29 cellular contexts compared by ENCODE assay signal in genomic region chr13:62653371-62653770, GRCh38.
DNase-seq lines count a peak whose midpoint lies in the region; ATAC-seq and TF ChIP-seq lines count a peak whose summit lies in the region.
"Had no signal": no experiment of that assay in that cellular context is flagged by ENCODE, and none has a peak within 500 bp of the region (broad histone marks: within the 10 kb centered on the region; RNA-seq: fewer than 3 reads in every experiment).

No MANE protein-coding gene starts in this region.

- H3K9me3 ChIP-seq in HCT116 (ENCODE audit: control insufficient read depth in 1 of 2, insufficient read depth in 1 of 2, low read depth in 1 of 2, low read length in 2 of 2) (no peaks in the 10 kb centered on the region), esophagus squamous epithelium (no peaks in the 10 kb centered on the region), H9 (ENCODE audit: control insufficient read depth, low read depth, low read length) (no peaks in the 10 kb centered on the region)
- H3K9me3 ChIP-seq: A549, HAP-1 had no signal

- H3K4me1 ChIP-seq in HCT116 (ENCODE audit: control insufficient read depth in 1 of 2, insufficient read depth in 2 of 2, low read length in 2 of 2) (peaks cover 0 to 11% of the 10 kb centered on the region in 2 experiments; a peak in 2 of 4 replicates), esophagus squamous epithelium (no peaks in the 10 kb centered on the region), H9 (ENCODE audit: insufficient read depth, low read length) (no peaks in the 10 kb centered on the region)
- H3K4me1 ChIP-seq: A549, HAP-1 had no signal

- H2BK15ac ChIP-seq in H9 (ENCODE audit: low read depth, low read length), result no peak overlapping the region

- no peak overlapping the region for H3K4me3 Mint-ChIP-seq in activated naive CD8-positive, alpha-beta T cell treated with anti-CD3 and anti-CD28 coated beads, Interleukin-2, amount 50 U/mL, for 24 hours
- no peak overlapping the region for H3K4me3 Mint-ChIP-seq in H9
- H3K4me3 Mint-ChIP-seq: CD8-positive, alpha-beta memory T cell; GM23338 had no signal

- H3K9ac ChIP-seq in HCT116 (ENCODE audit: low read length), result no peak overlapping the region
- no peak overlapping the region for H3K9ac ChIP-seq in H9 (ENCODE audit: extremely low read depth, insufficient read length, low read length)

- no peak overlapping the region for H3K27ac Mint-ChIP-seq in activated naive CD8-positive, alpha-beta T cell treated with anti-CD3 and anti-CD28 coated beads, Interleukin-2, amount 50 U/mL, for 24 hours
- no peak overlapping the region for H3K27ac Mint-ChIP-seq in H9
- H3K27ac Mint-ChIP-seq: CD8-positive, alpha-beta memory T cell; GM23338 had no signal

- H4K5ac ChIP-seq in H9 (ENCODE audit: insufficient read length, low read depth, low read length), result no peak overlapping the region

- H4K8ac ChIP-seq in H9 (replicated peaks; ENCODE audit: insufficient read length, low read depth, low read length), result no peak overlapping the region

- H4K20me1 ChIP-seq in HCT116 (ENCODE audit: insufficient read depth) (no peaks in the 10 kb centered on the region), H9 (ENCODE audit: control insufficient read depth, insufficient read depth, insufficient read length) (no peaks in the 10 kb centered on the region)

- H2AFZ ChIP-seq in HCT116 (ENCODE audit: low read depth, low read length, poor library complexity, severe bottlenecking) (peak overlapping the region; percentile 30), H9 (ENCODE audit: low read length) (no peak overlapping the region)
- H2AFZ ChIP-seq: GM23338, PC-9 had no signal

- H3K36me3 ChIP-seq in HCT116 (ENCODE audit: control insufficient read depth in 1 of 2, insufficient read depth in 2 of 2, low read length in 2 of 2) (no peaks in the 10 kb centered on the region), esophagus squamous epithelium (no peaks in the 10 kb centered on the region)
- H3K36me3 ChIP-seq: HAP-1 had no signal

- no peak overlapping the region for H3T11ph ChIP-seq in H9 (ENCODE audit: low read length)

- intact Hi-C loops in HCT116 (cut with micrococcal nuclease), result no loop called here
- intact Hi-C loops in esophagus squamous epithelium (cut with DNase I), result no loop called here

- no peaks in the 10 kb centered on the region for H3K23me2 ChIP-seq in H9 (ENCODE audit: insufficient read length, low read depth, low read length, poor library complexity, severe bottlenecking)

- TF ChIP-seq CTCF in HCT116 (IDR thresholded peaks at IDR 0.05 in 2 of 3, conservative IDR thresholded peaks at IDR 0.05 in 1 of 3; ENCODE audit: borderline replicate concordance in 1 of 3, insufficient read depth in 1 of 3, low read depth in 2 of 3, low read length in 2 of 3) (no peak), LNCaP clone FGC (IDR thresholded peaks at IDR 0.05; ENCODE audit: control insufficient read depth, extremely low read depth, insufficient read depth) (no peak), choroid plexus epithelial cell (conservative IDR thresholded peaks at IDR 0.05; ENCODE audit: low read depth, low read length) (no peak), esophagus squamous epithelium (IDR thresholded peaks at IDR 0.05) (no peak), H9 (conservative IDR thresholded peaks at IDR 0.05) (no peak)

- H3K4me2 ChIP-seq in HCT116 (ENCODE audit: low read length) (peak overlapping the region; percentile 43; the same call in 1 of the 2 replicates), H9 (ENCODE audit: insufficient read depth, insufficient read length, low read length) (no peak overlapping the region)
- H3K4me2 ChIP-seq: A549, GM23338, PC-9 had no signal

- DNase-seq in HCT116 (ENCODE audit: low read depth, low spot score), result peak; percentile 7
- DNase-seq in LNCaP clone FGC (ENCODE audit: low read depth), result peak; percentile 51
- peak; percentile 4 for DNase-seq in choroid plexus epithelial cell (ENCODE audit: low read depth)
- peak; percentile 2 for DNase-seq in skeletal muscle cell (ENCODE audit: low read depth)
- no peak for DNase-seq in esophagus squamous epithelium (lab: John Stamatoyannopoulos, UW)
- DNase-seq in activated naive CD8-positive, alpha-beta T cell treated with anti-CD3 and anti-CD28 coated beads, Interleukin-2, amount 50 U/mL, for 24 hours, result no peak
- no peak for DNase-seq in H9
- DNase-seq: CD8-positive, alpha-beta memory T cell; DMS 273 treated with DMSO at 0.1 percent for 48 hours; DMS79; EL; GF-D8; Kasumi-1; MV-4-11; NCI-H1105; NCI-H1436 treated with DMSO at 0.1 percent for 48 hours; NCI-H1930; NCI-H2107; NCI-H446; NCI-H524 treated with DMSO at 0.1 percent for 48 hours; NCI-H82; NK-92 treated with Interleukin-12 subunit alpha and Interleukin-12 subunit beta, amount 100 ng/mL, for 24 hours; PC-9; RPMI8226; SHP77 had no signal

- H3K79me2 ChIP-seq in HCT116 (ENCODE audit: insufficient read depth, low read length) (no peaks in the 10 kb centered on the region), H9 (ENCODE audit: insufficient read depth, low read length) (no peaks in the 10 kb centered on the region)

- no peaks in the 10 kb centered on the region for H3K27me3 Mint-ChIP-seq in activated naive CD8-positive, alpha-beta T cell treated with anti-CD3 and anti-CD28 coated beads, Interleukin-2, amount 50 U/mL, for 24 hours
- no peaks in the 10 kb centered on the region for H3K27me3 Mint-ChIP-seq in H9 (ENCODE audit: low read depth)
- H3K27me3 Mint-ChIP-seq: CD8-positive, alpha-beta memory T cell had no signal

- no peak overlapping the region for H4K91ac ChIP-seq in H9 (ENCODE audit: insufficient read length, low read depth, low read length)

- no peak overlapping the region for H2BK120ac ChIP-seq in H9 (ENCODE audit: low read depth, low read length, poor library complexity, severe bottlenecking)

- H3K9me3 Mint-ChIP-seq in activated naive CD8-positive, alpha-beta T cell treated with anti-CD3 and anti-CD28 coated beads, Interleukin-2, amount 50 U/mL, for 24 hours, result peaks cover 10% of the 10 kb centered on the region
- H3K9me3 Mint-ChIP-seq in H9, result no peaks in the 10 kb centered on the region
- H3K9me3 Mint-ChIP-seq: GM23338 had no signal

- no TSS peak for BruUV-seq in HCT116 (replicated peaks; lab: Mats Ljungman, UMichigan)

- no peaks in the 10 kb centered on the region for H3K79me1 ChIP-seq in H9 (ENCODE audit: insufficient read depth, low read depth, low read length, poor library complexity, severe bottlenecking)

- no peaks in the 10 kb centered on the region for H3K4me1 Mint-ChIP-seq in activated naive CD8-positive, alpha-beta T cell treated with anti-CD3 and anti-CD28 coated beads, Interleukin-2, amount 50 U/mL, for 24 hours
- H3K4me1 Mint-ChIP-seq in H9, result no peaks in the 10 kb centered on the region
- H3K4me1 Mint-ChIP-seq: CD8-positive, alpha-beta memory T cell; GM23338 had no signal

- no peaks in the 10 kb centered on the region for H3K27me3 ChIP-seq in HCT116 (ENCODE audit: insufficient read depth, low read length)
- no peaks in the 10 kb centered on the region for H3K27me3 ChIP-seq in esophagus squamous epithelium
- no peaks in the 10 kb centered on the region for H3K27me3 ChIP-seq in H9 (ENCODE audit: insufficient read depth, low read length)

- H3K36me3 Mint-ChIP-seq in activated naive CD8-positive, alpha-beta T cell treated with anti-CD3 and anti-CD28 coated beads, Interleukin-2, amount 50 U/mL, for 24 hours (ENCODE audit: low read depth), result no peaks in the 10 kb centered on the region
- H3K36me3 Mint-ChIP-seq in H9 (ENCODE audit: insufficient read depth in 1 of 3, low read depth in 3 of 3), result no peaks in the 10 kb centered on the region
- H3K36me3 Mint-ChIP-seq: CD8-positive, alpha-beta memory T cell had no signal

- RAD21 ChIA-PET in HCT116 (lab: Charles Lee; ENCODE audit: low non-redundant PET in 1 of 2, low total read pairs in 2 of 2, uncharacterized antibody in 2 of 2, unreplicated experiment in 2 of 2), result no interaction called here

- no peak overlapping the region for H2BK12ac ChIP-seq in H9 (ENCODE audit: insufficient read length, low read depth, low read length)

- no peak overlapping the region for H3K4ac ChIP-seq in H9 (ENCODE audit: low read depth, low read length)

- no peak for TF ChIP-seq RAD21 in HCT116 (IDR thresholded peaks at IDR 0.05; ENCODE audit: low read depth)

- H3K56ac ChIP-seq in H9 (ENCODE audit: insufficient read length, low read depth, low read length), result no peak overlapping the region

- H3K9me2 ChIP-seq in HCT116 (ENCODE audit: insufficient read depth), result no peaks in the 10 kb centered on the region

- no peak overlapping the region for H2AK5ac ChIP-seq in H9 (ENCODE audit: insufficient read length, low read length)

- CTCF ChIA-PET in HCT116 (lab: Charles Lee), result no interaction called here

- no peak overlapping the region for H2BK5ac ChIP-seq in H9 (ENCODE audit: insufficient read length, low read length)

- no peak for TF ChIP-seq POLR2A in HCT116 (IDR thresholded peaks at IDR 0.05; ENCODE audit: borderline replicate concordance, extremely low read depth, insufficient read depth, insufficient read length)
- no peak for TF ChIP-seq POLR2A in esophagus squamous epithelium (IDR thresholded peaks at IDR 0.05)

- no peak overlapping the region for H2BK20ac ChIP-seq in H9 (ENCODE audit: low read depth, low read length, poor library complexity, severe bottlenecking)

- POLR2A ChIA-PET in HCT116 (lab: Charles Lee), result no interaction called here

- no peak overlapping the region for H3K14ac ChIP-seq in H9 (ENCODE audit: insufficient read depth, low read length)

- H3K4me3 ChIP-seq in HCT116 (replicated peaks in 1 of 2; ENCODE audit: low read depth in 1 of 2, low read length in 2 of 2) (no peak overlapping the region), LNCaP clone FGC (ENCODE audit: low read depth, low read length) (no peak overlapping the region), choroid plexus epithelial cell (ENCODE audit: low read depth, low read length) (no peak overlapping the region), skeletal muscle cell (ENCODE audit: low read depth, low read length) (no peak overlapping the region), esophagus squamous epithelium (no peak overlapping the region)
- H3K4me3 ChIP-seq: A549, GM23338, HAP-1, PC-9 had no signal

- ATAC-seq in HCT116, result no peak
- no peak for ATAC-seq in activated naive CD8-positive, alpha-beta T cell treated with anti-CD3 and anti-CD28 coated beads, Interleukin-2, amount 50 U/mL, for 24 hours
- ATAC-seq: A549, GM23338 had no signal

- H3K27ac ChIP-seq in HCT116 (ENCODE audit: low read depth, low read length), result no peak overlapping the region
- H3K27ac ChIP-seq in esophagus squamous epithelium, result no peak overlapping the region
- H3K27ac ChIP-seq in H9 (ENCODE audit: insufficient read length, low read depth, low read length), result no peak overlapping the region
- H3K27ac ChIP-seq: A549, C4-2B, PC-9 had no signal

- no peak overlapping the region for H3K18ac ChIP-seq in H9 (ENCODE audit: insufficient read length, low read depth, low read length)

- no peak overlapping the region for H3K23ac ChIP-seq in H9 (ENCODE audit: insufficient read length, low read depth, low read length)

TF ChIP-seq in HCT116, 20 proteins besides CTCF, POLR2A, EP300 and RAD21 (continues in another document):
- peak; percentile 41; the same call in 1 of the 2 replicates for TF ChIP-seq SP1 (IDR thresholded peaks at IDR 0.05; ENCODE audit: low read depth)
- no peak for TF ChIP-seq ATF3 (IDR thresholded peaks at IDR 0.05)

Comparison
In these comparisons a context has a peak if more than half of its experiments do, and no peak if none do; other contexts are left out.
1. DNase-seq: peak in HCT116 (single experiment), LNCaP clone FGC (single experiment), choroid plexus epithelial cell (single experiment) and skeletal muscle cell (single experiment); none in esophagus squamous epithelium (single experiment), activated naive CD8-positive, alpha-beta T cell treated with anti-CD3 and anti-CD28 coated beads, Interleukin-2, amount 50 U/mL, for 24 hours (single experiment) and H9 (single experiment).